In the genomic region with DNA sequence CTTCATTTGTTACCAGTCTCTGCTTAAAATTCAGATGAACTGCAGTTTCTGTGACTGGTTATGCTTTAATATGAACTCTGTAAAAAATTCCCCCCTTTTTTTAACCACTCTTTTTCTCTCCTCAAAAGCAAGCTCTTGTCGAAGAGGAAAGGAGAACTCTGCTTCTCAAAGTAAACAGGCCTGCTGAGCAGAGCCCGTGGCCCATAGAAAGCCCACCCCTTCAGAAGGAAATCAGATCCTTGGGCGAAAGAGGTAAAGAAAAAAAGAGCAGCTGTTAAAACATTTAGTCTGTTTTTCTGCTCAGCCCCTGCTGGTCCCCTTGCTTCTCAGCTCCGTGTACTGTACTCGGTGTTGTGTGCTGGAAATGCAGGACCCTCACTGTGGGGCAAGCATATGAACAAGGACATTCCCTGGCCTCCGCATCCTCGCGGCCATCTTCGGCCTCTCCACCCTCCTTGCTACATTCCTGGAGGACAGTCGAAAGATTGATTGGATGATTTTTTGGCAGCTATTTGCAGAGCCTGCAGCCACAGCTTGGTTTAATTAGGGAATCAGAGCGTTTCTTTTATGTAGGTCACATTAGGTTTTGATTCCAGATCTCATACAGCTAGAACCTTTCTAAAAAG, we compare ENCODE assay signal across 1 cellular context.
TF ChIP-seq lines count a peak whose summit lies in the region.

No MANE protein-coding gene starts in this region.

TF ChIP-seq in GM23338, 12 proteins besides CTCF, POLR2A, EP300 and RAD21 (continued from another document):
- TF ChIP-seq ZNF462 (CRISPR knock-in tag; IDR thresholded peaks at IDR 0.05) = no peak
